32 cellular contexts compared by ENCODE assay signal in genomic region chr3:10843378-10843777, GRCh38. TPM values are rescaled to one million over a fixed set of nuclear protein-coding genes. Genes with fewer than 3 reads are reported as not detected.
"Had no signal": no experiment of that assay in that cellular context is flagged by ENCODE, and none has a peak within 500 bp of the region (broad histone marks: within the 10 kb centered on the region; RNA-seq: fewer than 3 reads in every experiment).

No MANE protein-coding gene starts in this region.

- H3K4me1 ChIP-seq: adrenal gland, ascending aorta had no signal

- DNase-seq: activated CD4-positive, alpha-beta memory T cell treated with anti-CD3 and anti-CD28 coated beads for 36 hours; activated CD4-positive, alpha-beta T cell treated with anti-CD3 and anti-CD28 coated beads for 1 hour; activated CD4-positive, alpha-beta T cell treated with anti-CD3 and anti-CD28 coated beads for 36 hours; activated CD4-positive, alpha-beta T cell treated with anti-CD3 and anti-CD28 coated beads, Interleukin-2, amount 10 ng/mL, durations not matched to agents 24 days and 14 days; activated CD4-positive, alpha-beta T cell treated with anti-CD3 and anti-CD28 coated beads, Interleukin-2, amount 50 U/mL, for 1 hour; activated CD4-positive, alpha-beta T cell treated with anti-CD3 and anti-CD28 coated beads, Interleukin-2, amount 50 U/mL, for 4 hours; activated CD4-positive, CD25-positive, alpha-beta regulatory T cell; activated CD8-positive, alpha-beta memory T cell treated with anti-CD3 and anti-CD28 coated beads, Interleukin-2, amount 50 U/mL, for 4 hours; activated CD8-positive, alpha-beta T cell treated with anti-CD3 and anti-CD28 coated beads for 36 hours; activated effector memory CD4-positive, alpha-beta T cell treated with anti-CD3 and anti-CD28 coated beads, Interleukin-2, amount 50 U/mL, for 16 hours; activated gamma-delta T cell treated with Interleukin-2 at 50 U/mL for 16 hours; activated naive CD4-positive, alpha-beta T cell; activated naive CD4-positive, alpha-beta T cell treated with anti-CD3 and anti-CD28 coated beads for 36 hours; activated naive CD4-positive, alpha-beta T cell treated with anti-CD3 and anti-CD28 coated beads, Interleukin-2, amount 50 U/mL, for 16 hours; activated naive CD8-positive, alpha-beta T cell treated with anti-CD3 and anti-CD28 coated beads for 36 hours; activated T-cell treated with anti-CD3 and anti-CD28 coated beads for 4 hours; activated T-cell treated with anti-CD3 and anti-CD28 coated beads, Interleukin-2, amount 50 U/mL, for 1 hour; activated T-cell treated with anti-CD3 and anti-CD28 coated beads, Interleukin-2, amount 50 U/mL, for 4 hours; activated T-cell treated with anti-CD3 and anti-CD28 coated beads, Interleukin-2, amount 50 U/mL, for 72 hours; adrenal gland; amniotic stem cell; cerebellar nuclear complex; T-helper 1 cell; T-helper 2 cell; T-helper 9 cell; WERI-Rb-1 had no signal

- H3K27me3 ChIP-seq: adrenal gland had no signal

- H3K27ac ChIP-seq: adrenal gland, ascending aorta, cardiac muscle cell, WERI-Rb-1 had no signal

- H3K9me3 ChIP-seq: adrenal gland, ascending aorta had no signal

- H3K36me3 ChIP-seq: adrenal gland, ascending aorta, cardiac muscle cell, WERI-Rb-1 had no signal

- H3K4me3 ChIP-seq: adrenal gland, ascending aorta, cardiac muscle cell had no signal

RNA-seq across cellular contexts. Expression of gene SLC6A11, which starts 27.4 kb away (rescaled TPM):
- total RNA-seq: activated CD4-positive, alpha-beta memory T cell treated with anti-CD3 and anti-CD28 coated beads for 36 hours; activated CD4-positive, alpha-beta T cell treated with anti-CD3 and anti-CD28 coated beads for 36 hours; activated CD4-positive, alpha-beta T cell treated with anti-CD3 and anti-CD28 coated beads, Interleukin-2, amount 10 ng/mL, durations not matched to agents 24 days and 14 days; activated CD8-positive, alpha-beta memory T cell treated with anti-CD3 and anti-CD28 coated beads for 36 hours; activated CD8-positive, alpha-beta T cell treated with anti-CD3 and anti-CD28 coated beads for 36 hours; activated naive CD4-positive, alpha-beta T cell treated with anti-CD3 and anti-CD28 coated beads for 36 hours; activated naive CD4-positive, alpha-beta T cell treated with anti-CD3 and anti-CD28 coated beads, Interleukin-2, amount 50 U/mL, for 72 hours; activated naive CD8-positive, alpha-beta T cell treated with anti-CD3 and anti-CD28 coated beads for 36 hours; activated T-cell treated with anti-CD3 and anti-CD28 coated beads, Interleukin-2, amount 50 U/mL, for 4 hours; activated T-cell treated with anti-CD3 and anti-CD28 coated beads, Interleukin-2, amount 50 U/mL, for 72 hours; activated T-helper 1 cell treated with anti-CD3 and anti-CD28 coated beads, Interleukin-12 subunit alpha, Interleukin-12 subunit beta, Interleukin-2, Interleukin-4 antibody, amounts not matched to agents 30 ng/mL and 10 ng/mL and 1 ng/mL, durations not matched to agents 14 hours and 24 hours and 36 hours; activated T-helper 17 cell treated with anti-CD3 and anti-CD28 coated beads, Interleukin-2, amount 50 U/mL, for 72 hours; ascending aorta had no signal
